Comparison of ENCODE assay signal across 8 cellular contexts in genomic region chr22:32531955-32532818, GRCh38. TPM values are rescaled to one million over a fixed set of nuclear protein-coding genes. Genes with fewer than 3 reads are reported as not detected.
DNase-seq lines count a peak whose midpoint lies in the region; ATAC-seq and TF ChIP-seq lines count a peak whose summit lies in the region.

No MANE protein-coding gene starts in this region.

- peak overlapping the region; percentile 39 for H3K4me3 ChIP-seq in HUES6 (ENCODE audit: low read depth, low read length)
- no peak overlapping the region for H3K4me3 ChIP-seq in astrocyte of the spinal cord (ENCODE audit: low read depth, low read length)
- H3K4me3 ChIP-seq in iPS-20b (ENCODE audit: low read length): peak overlapping the region; percentile 57
- H3K4me3 ChIP-seq in spleen: no peak overlapping the region

- H3K27ac ChIP-seq in HUES6 (ENCODE audit: low read depth, low read length) (peak overlapping the region; percentile 83), iPS-20b (ENCODE audit: low read length) (peak overlapping the region; percentile 60), spleen (peak overlapping the region; percentile 67 to 90 (median 77))

- WGBS in spleen, 5 donors: 57 to 80% (median 70%) methylated on average over 13 to 19 of the region's 19 CpGs

- in situ Hi-C loops in astrocyte of the spinal cord (cut with HindIII; ENCODE audit: low sequenced_read_pairs): no loop called here

- H3K9me3 ChIP-seq in HUES6 (ENCODE audit: control insufficient read depth, insufficient read depth, low read depth, low read length) (no peaks in the 10 kb centered on the region), iPS-20b (ENCODE audit: insufficient read depth, low read depth, low read length) (no peaks in the 10 kb centered on the region), spleen (no peaks in the 10 kb centered on the region)

- H3K9ac ChIP-seq in HUES6 (ENCODE audit: low read length): peak overlapping the region; percentile 63
- peak overlapping the region; percentile 85 for H3K9ac ChIP-seq in iPS-20b (ENCODE audit: low read depth, low read length)

- ATAC-seq in HG02870 (IDR thresholded peaks at IDR 0.05; ENCODE audit: unreplicated experiment): no peak
- no peak for ATAC-seq in GM21737 (IDR thresholded peaks at IDR 0.05; ENCODE audit: unreplicated experiment)
- ATAC-seq in HG02678 (IDR thresholded peaks at IDR 0.05; ENCODE audit: unreplicated experiment): no peak

- H3K36me3 ChIP-seq in HUES6 (ENCODE audit: control insufficient read depth, insufficient read depth, low read length): no peaks in the 10 kb centered on the region; the same call in 1 of the 2 replicates
- no peaks in the 10 kb centered on the region for H3K36me3 ChIP-seq in iPS-20b (ENCODE audit: insufficient read depth, low read depth, low read length)
- H3K36me3 ChIP-seq in spleen: no peaks in the 10 kb centered on the region

- intact Hi-C loops in spleen (cut with DNase I; ENCODE audit: low total_unique reads): no loop called here

- no peak for TF ChIP-seq CTCF in astrocyte of the spinal cord (IDR thresholded peaks at IDR 0.05; ENCODE audit: low read depth, low read length)
- no peak for TF ChIP-seq CTCF in spleen (IDR thresholded peaks at IDR 0.05 in 8 of 11, conservative IDR thresholded peaks at IDR 0.05 in 3 of 11)

- H3K27me3 ChIP-seq in HUES6 (ENCODE audit: control insufficient read depth, insufficient read depth, low read length): no peaks in the 10 kb centered on the region
- H3K27me3 ChIP-seq in iPS-20b (ENCODE audit: insufficient read depth, low read length): no peaks in the 10 kb centered on the region
- peaks cover 0 to 24% (median 0%) of the 10 kb centered on the region in 7 donors for H3K27me3 ChIP-seq in spleen (replicated peaks in 1 of 7)

- no peak for TF ChIP-seq POLR2A in spleen (IDR thresholded peaks at IDR 0.05)

- DNase-seq in astrocyte of the spinal cord (ENCODE audit: low read depth, low spot score) (peak; percentile 77), spleen (no peak)
- DNase-seq in central memory CD4-positive, alpha-beta T cell: no peak

- H3K4me1 ChIP-seq in HUES6 (ENCODE audit: control insufficient read depth, insufficient read depth, low read length): peaks cover 5% of the 10 kb centered on the region; the same call in 1 of the 2 replicates
- peaks cover 3% of the 10 kb centered on the region; the same call in 1 of the 2 replicates for H3K4me1 ChIP-seq in iPS-20b (ENCODE audit: insufficient read depth, low read length)
- H3K4me1 ChIP-seq in spleen: peaks cover 5 to 59% (median 24%) of the 10 kb centered on the region in 6 donors

RNA-seq across cellular contexts. Expression of gene FBXO7, which starts 57.6 kb away (rescaled TPM):
- total RNA-seq in spleen: 100 to 1,000 TPM in 5 of 7 donors, 10 to 100 TPM in 2; 77.1 to 151 (median 115) TPM
- 10 to 100 TPM; 55.9 to 86.9 (median 61.8) TPM for polyA plus RNA-seq in spleen

Comparison
In these comparisons a context has a peak if more than half of its experiments do, and no peak if none do; other contexts are left out.
1. H3K4me3 ChIP-seq: peak in HUES6 (single experiment) and iPS-20b (single experiment); none in astrocyte of the spinal cord (single experiment) and spleen (0 of 8).
2. Peak in every context shown above with its lines, with median percentiles within 50 percentile points of each other: H3K27ac ChIP-seq.